ENCODE assay signal across 18 cellular contexts in genomic region chr14:101224356-101225115, GRCh38.
DNase-seq lines count a peak whose midpoint lies in the region; ATAC-seq and TF ChIP-seq lines count a peak whose summit lies in the region.
"Had no signal": no experiment of that assay in that cellular context is flagged by ENCODE, and none has a peak within 500 bp of the region (broad histone marks: within the 10 kb centered on the region; RNA-seq: fewer than 3 reads in every experiment).

No MANE protein-coding gene starts in this region.

- peak; percentile 4 for DNase-seq in NCI-H146 (lab: John Stamatoyannopoulos, UW)
- DNase-seq in NCI-H146 treated with DMSO at 0.1 percent for 48 hours (lab: John Stamatoyannopoulos, UW; ENCODE audit: unreplicated experiment), result no peak
- peak; percentile 6 for DNase-seq in NCI-H524 treated with DMSO at 0.1 percent for 48 hours (lab: John Stamatoyannopoulos, UW)
- peak; percentile 9 for DNase-seq in epidermal melanocyte (ENCODE audit: insufficient read length, low spot score)
- peak; percentile 59 for DNase-seq in sigmoid colon
- no peak for DNase-seq in COR-L47 (lab: John Stamatoyannopoulos, UW)
- no peak for DNase-seq in activated gamma-delta T cell treated with Interleukin-2 at 50 U/mL for 16 hours
- DNase-seq: activated CD4-positive, CD25-positive, alpha-beta regulatory T cell; activated naive CD4-positive, alpha-beta T cell treated with Interleukin-2 at 50 U/mL for 16 hours; gastrocnemius medialis; Kasumi-1; NCI-H1105 treated with DMSO at 0.1 percent for 48 hours; NCI-H2171; Right ventricle myocardium superior; T-helper 17 cell had no signal

- no peak for TF ChIP-seq CTCF in sigmoid colon (IDR thresholded peaks at IDR 0.05)

- intact Hi-C loops in sigmoid colon (cut with DNase I), result no loop called here

- ATAC-seq in HG03095 (IDR thresholded peaks at IDR 0.05; ENCODE audit: unreplicated experiment), result no peak
- ATAC-seq: gastrocnemius medialis, T-helper 17 cell had no signal

- no peak for TF ChIP-seq EP300 in sigmoid colon (IDR thresholded peaks at IDR 0.05)

- H3K27me3 ChIP-seq in sigmoid colon, result no peaks in the 10 kb centered on the region
- H3K27me3 ChIP-seq: ascending aorta, gastrocnemius medialis had no signal

- H3K4me3 ChIP-seq in sigmoid colon, result no peak overlapping the region
- H3K4me3 ChIP-seq: ascending aorta, gastrocnemius medialis had no signal

- H3K27ac ChIP-seq in sigmoid colon, result no peak overlapping the region
- H3K27ac ChIP-seq: 22Rv1, ascending aorta, gastrocnemius medialis had no signal

- H3K9me3 ChIP-seq in sigmoid colon, result no peaks in the 10 kb centered on the region
- H3K9me3 ChIP-seq: ascending aorta, gastrocnemius medialis had no signal

- H3K4me1 ChIP-seq in sigmoid colon, result peaks cover 0 to 21% (median 19%) of the 10 kb centered on the region in 4 donors
- H3K4me1 ChIP-seq: ascending aorta, gastrocnemius medialis had no signal

- no peaks in the 10 kb centered on the region for H3K36me3 ChIP-seq in sigmoid colon
- H3K36me3 ChIP-seq: ascending aorta, gastrocnemius medialis had no signal

- WGBS in sigmoid colon, 2 donors, result 79 to 81% methylated on average over 22 of the region's 22 CpGs

- no peak for TF ChIP-seq POLR2A in sigmoid colon (IDR thresholded peaks at IDR 0.05)

Comparison
In these comparisons a context has a peak if more than half of its experiments do, and no peak if none do; other contexts are left out.
1. DNase-seq: peak in NCI-H146 (single experiment), NCI-H524 treated with DMSO at 0.1 percent for 48 hours (single experiment), epidermal melanocyte (single experiment) and sigmoid colon (single experiment); none in NCI-H146 treated with DMSO at 0.1 percent for 48 hours (single experiment), COR-L47 (single experiment) and activated gamma-delta T cell treated with Interleukin-2 at 50 U/mL for 16 hours (single experiment).